Comparison of ENCODE assay signal across 13 cellular contexts in the genomic region with DNA sequence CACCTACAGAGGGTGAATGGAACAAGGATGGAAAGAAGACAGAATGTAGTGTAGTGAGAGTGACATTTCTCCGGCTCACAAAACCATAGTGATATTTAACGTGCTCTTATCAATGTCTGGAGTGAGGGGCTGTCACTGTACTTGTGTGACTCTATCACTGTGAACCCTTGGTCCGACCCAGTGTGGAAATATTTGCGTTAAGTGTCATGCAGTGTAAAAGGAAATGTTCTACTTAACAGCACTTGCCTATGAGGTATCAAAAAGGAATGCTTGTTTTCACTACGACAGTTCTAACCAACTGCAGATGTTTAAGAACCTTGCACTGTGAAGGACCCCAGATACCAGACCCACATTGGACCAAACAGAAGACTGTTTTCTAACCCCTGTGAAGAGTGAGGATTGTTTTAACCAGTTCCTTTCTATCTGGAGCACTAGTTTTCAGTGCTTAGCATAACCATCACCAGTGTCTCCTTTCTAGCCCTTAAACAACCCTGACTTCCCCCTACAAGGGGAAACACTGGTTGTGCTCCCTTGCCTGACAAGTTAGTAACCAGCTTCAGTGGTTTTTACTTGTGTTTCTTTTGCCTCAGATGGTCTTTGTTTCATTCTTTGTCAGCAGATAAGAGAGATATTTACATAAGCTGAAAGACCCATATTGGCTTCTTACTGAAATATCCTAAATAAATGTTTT.
DNase-seq lines count a peak whose midpoint lies in the region; ATAC-seq and TF ChIP-seq lines count a peak whose summit lies in the region.
"Had no signal": no experiment of that assay in that cellular context is flagged by ENCODE, and none has a peak within 500 bp of the region (broad histone marks: within the 10 kb centered on the region; RNA-seq: fewer than 3 reads in every experiment).

No MANE protein-coding gene starts in this region.

- DNase-seq in AG08395 (ENCODE audit: low spot score) = peak; percentile 74
- DNase-seq in HFFc6 = peak; percentile 86
- DNase-seq in kidney epithelial cell (ENCODE audit: low read depth) = peak; percentile 84
- no peak for DNase-seq in stomach
- no peak for DNase-seq in effector memory CD8-positive, alpha-beta T cell
- DNase-seq in DMS 273 treated with DMSO at 0.1 percent for 48 hours (lab: John Stamatoyannopoulos, UW) = no peak
- DNase-seq in NOMO-1 treated with dmso at 0.1 percent for 144 hours (lab: John Stamatoyannopoulos, UW; ENCODE audit: unreplicated experiment) = no peak
- DNase-seq: activated CD4-positive, alpha-beta T cell treated with anti-CD3 and anti-CD28 coated beads for 48 hours; CD4-positive, CD25-positive, alpha-beta regulatory T cell; KG1; stimulated activated CD8-positive, alpha-beta memory T cell treated with anti-CD3 and anti-CD28 coated beads, Interleukin-4, amount 100 ng/mL, for 48 hours had no signal

- H3K4me3 ChIP-seq in WI38 (ENCODE audit: low read depth, low read length) (peak overlapping the region; percentile 55), kidney epithelial cell (ENCODE audit: low read depth, low read length) (no peak overlapping the region), stomach (no peak overlapping the region)

- no peak overlapping the region for H3K27ac ChIP-seq in stomach

- H3K36me3 ChIP-seq in kidney epithelial cell (ENCODE audit: control insufficient read depth, insufficient read depth, low read length) (no peaks in the 10 kb centered on the region), stomach (no peaks in the 10 kb centered on the region)

- no peaks in the 10 kb centered on the region for H3K9me3 Mint-ChIP-seq in HFFc6
- H3K9me3 Mint-ChIP-seq in effector memory CD8-positive, alpha-beta T cell = no peaks in the 10 kb centered on the region

- WGBS in stomach, 5 donors = 22 to 39% (median 27%) methylated on average over 5 of the region's 5 CpGs

- TF ChIP-seq EP300 in stomach (IDR thresholded peaks at IDR 0.05) = no peak

- H3K36me3 Mint-ChIP-seq in HFFc6 (ENCODE audit: low read depth) = peaks cover 37% of the 10 kb centered on the region
- no peaks in the 10 kb centered on the region for H3K36me3 Mint-ChIP-seq in effector memory CD8-positive, alpha-beta T cell (ENCODE audit: insufficient read depth)
- H3K36me3 Mint-ChIP-seq: CD4-positive, CD25-positive, alpha-beta regulatory T cell had no signal

- H3K27me3 Mint-ChIP-seq in HFFc6 (ENCODE audit: insufficient read depth) = peaks cover 3% of the 10 kb centered on the region
- H3K27me3 Mint-ChIP-seq in effector memory CD8-positive, alpha-beta T cell = peaks cover 29% of the 10 kb centered on the region in 2 donors

- TF ChIP-seq CTCF in HFFc6 (IDR thresholded peaks at IDR 0.05) (no peak), WI38 (IDR thresholded peaks at IDR 0.05; ENCODE audit: low read depth, low read length) (no peak), kidney epithelial cell (IDR thresholded peaks at IDR 0.05; ENCODE audit: insufficient read depth, low read length, poor library complexity, severe bottlenecking) (no peak), stomach (IDR thresholded peaks at IDR 0.05) (no peak)

- TF ChIP-seq POLR2A in stomach (IDR thresholded peaks at IDR 0.05) = no peak

- peaks cover 62% of the 10 kb centered on the region for H3K4me1 Mint-ChIP-seq in HFFc6 (ENCODE audit: low read depth)
- H3K4me1 Mint-ChIP-seq in effector memory CD8-positive, alpha-beta T cell (ENCODE audit: low read depth in 2 of 2) = no peaks in the 10 kb centered on the region

- H3K4me1 ChIP-seq in stomach = peaks cover 0 to 13% (median 4%) of the 10 kb centered on the region in 4 donors

- H3K4me3 Mint-ChIP-seq in HFFc6 = peak overlapping the region; percentile 80
- H3K4me3 Mint-ChIP-seq in effector memory CD8-positive, alpha-beta T cell = no peak overlapping the region
- H3K4me3 Mint-ChIP-seq: brain; CD4-positive, CD25-positive, alpha-beta regulatory T cell had no signal

- intact Hi-C loops in stomach (cut with DNase I; ENCODE audit: low total_unique reads) = no loop called here

- ATAC-seq in effector memory CD8-positive, alpha-beta T cell (replicated peaks) = no peak

- H3K9me3 ChIP-seq in stomach = no peaks in the 10 kb centered on the region

- H3K27ac Mint-ChIP-seq in HFFc6 = peak overlapping the region; percentile 92
- H3K27ac Mint-ChIP-seq in effector memory CD8-positive, alpha-beta T cell = no peak overlapping the region
- H3K27ac Mint-ChIP-seq: CD4-positive, CD25-positive, alpha-beta regulatory T cell had no signal

- H3K27me3 ChIP-seq in kidney epithelial cell (ENCODE audit: control insufficient read depth, insufficient read depth, low read length) (no peaks in the 10 kb centered on the region), stomach (no peaks in the 10 kb centered on the region)

Comparison
In these comparisons a context has a peak if more than half of its experiments do, and no peak if none do; other contexts are left out.
1. DNase-seq: peak in AG08395 (single experiment), HFFc6 (single experiment) and kidney epithelial cell (single experiment); none in stomach (single experiment), effector memory CD8-positive, alpha-beta T cell (0 of 3), DMS 273 treated with DMSO at 0.1 percent for 48 hours (single experiment) and NOMO-1 treated with dmso at 0.1 percent for 144 hours (single experiment).